In the genomic region with DNA sequence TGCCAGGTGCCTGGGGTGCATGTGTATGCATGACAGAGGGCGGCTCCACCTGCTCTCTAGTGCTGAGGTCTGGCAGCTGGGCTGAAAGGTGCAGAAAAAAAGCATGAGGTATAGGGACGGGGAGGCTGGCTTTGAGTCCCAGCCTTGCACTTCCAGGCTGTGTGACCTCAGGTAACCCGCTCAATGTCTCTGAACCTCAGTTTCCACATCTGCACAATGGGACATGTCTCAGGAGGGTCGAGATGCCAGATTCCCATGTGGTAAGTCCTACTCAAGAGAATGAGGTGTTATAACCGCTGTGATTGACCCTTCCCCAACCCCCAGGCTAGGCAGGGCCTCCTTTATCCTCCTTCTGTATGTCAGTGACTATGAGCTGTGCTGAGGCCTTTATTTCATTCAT, we compare ENCODE assay signal across 2 cellular contexts.
TF ChIP-seq lines count a peak whose summit lies in the region.

No MANE protein-coding gene starts in this region.

TF ChIP-seq in IMR-90, 13 proteins besides CTCF, POLR2A, EP300 and RAD21:
- TF ChIP-seq RCOR1 (IDR thresholded peaks at IDR 0.05; ENCODE audit: insufficient replicate concordance, low read length) (no peak), FOS (IDR thresholded peaks at IDR 0.05; ENCODE audit: low read depth, low read length) (no peak), CEBPB (IDR thresholded peaks at IDR 0.05; ENCODE audit: low read depth, low read length) (no peak), NFE2L2 (IDR thresholded peaks at IDR 0.05; ENCODE audit: low read depth, low read length) (no peak), MXI1 (IDR thresholded peaks at IDR 0.05; ENCODE audit: borderline replicate concordance, low read depth, low read length) (no peak), CHD1 (IDR thresholded peaks at IDR 0.05; ENCODE audit: low read depth, low read length) (no peak), MAFK (IDR thresholded peaks at IDR 0.05; ENCODE audit: low read depth, low read length) (no peak), BHLHE40 (IDR thresholded peaks at IDR 0.05; ENCODE audit: low read depth, low read length) (no peak), MAZ (IDR thresholded peaks at IDR 0.05; ENCODE audit: borderline replicate concordance, low read depth, low read length) (no peak), SMC3 (IDR thresholded peaks at IDR 0.05; ENCODE audit: low read depth, low read length) (no peak), RFX5 (IDR thresholded peaks at IDR 0.05; ENCODE audit: low read depth, low read length) (no peak)
- TF ChIP-seq, protein P1, sequence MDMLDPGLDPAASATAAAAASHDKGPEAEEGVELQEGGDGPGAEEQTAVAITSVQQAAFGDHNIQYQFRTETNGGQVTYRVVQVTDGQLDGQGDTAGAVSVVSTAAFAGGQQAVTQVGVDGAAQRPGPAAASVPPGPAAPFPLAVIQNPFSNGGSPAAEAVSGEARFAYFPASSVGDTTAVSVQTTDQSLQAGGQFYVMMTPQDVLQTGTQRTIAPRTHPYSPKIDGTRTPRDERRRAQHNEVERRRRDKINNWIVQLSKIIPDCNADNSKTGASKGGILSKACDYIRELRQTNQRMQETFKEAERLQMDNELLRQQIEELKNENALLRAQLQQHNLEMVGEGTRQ (IDR thresholded peaks at IDR 0.05; ENCODE audit: low read depth, low read length): no peak
- TF ChIP-seq, protein P2, sequence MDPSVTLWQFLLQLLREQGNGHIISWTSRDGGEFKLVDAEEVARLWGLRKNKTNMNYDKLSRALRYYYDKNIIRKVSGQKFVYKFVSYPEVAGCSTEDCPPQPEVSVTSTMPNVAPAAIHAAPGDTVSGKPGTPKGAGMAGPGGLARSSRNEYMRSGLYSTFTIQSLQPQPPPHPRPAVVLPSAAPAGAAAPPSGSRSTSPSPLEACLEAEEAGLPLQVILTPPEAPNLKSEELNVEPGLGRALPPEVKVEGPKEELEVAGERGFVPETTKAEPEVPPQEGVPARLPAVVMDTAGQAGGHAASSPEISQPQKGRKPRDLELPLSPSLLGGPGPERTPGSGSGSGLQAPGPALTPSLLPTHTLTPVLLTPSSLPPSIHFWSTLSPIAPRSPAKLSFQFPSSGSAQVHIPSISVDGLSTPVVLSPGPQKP (IDR thresholded peaks at IDR 0.05; ENCODE audit: borderline replicate concordance, low read depth, low read length): no peak

TF ChIP-seq in H1, 55 proteins besides CTCF, POLR2A, EP300 and RAD21:
- TF ChIP-seq NRF1 (IDR thresholded peaks at IDR 0.05; ENCODE audit: low read depth, low read length) (no peak), SRF (IDR thresholded peaks at IDR 0.05; ENCODE audit: low read depth, low read length) (no peak), ZNF274 (IDR thresholded peaks at IDR 0.05; ENCODE audit: borderline replicate concordance, extremely low read depth, low read length) (no peak), RNF2 (IDR thresholded peaks at IDR 0.05; ENCODE audit: borderline replicate concordance, low read depth, low read length, missing control alignments, poor library complexity, severe bottlenecking) (no peak), MAFK (IDR thresholded peaks at IDR 0.05; ENCODE audit: low read depth, low read length) (no peak), CBX5 (IDR thresholded peaks at IDR 0.05; ENCODE audit: low read depth, low read length) (no peak), HDAC6 (IDR thresholded peaks at IDR 0.05; ENCODE audit: low read depth, low read length) (no peak), CREB1 (IDR thresholded peaks at IDR 0.05) (no peak), SIN3A (conservative IDR thresholded peaks at IDR 0.05 in 1 of 2, IDR thresholded peaks at IDR 0.05 in 1 of 2; ENCODE audit: low read depth in 1 of 2, low read length in 2 of 2) (no peak), ASH2L (IDR thresholded peaks at IDR 0.05; ENCODE audit: low read length) (no peak), KDM5A (IDR thresholded peaks at IDR 0.05; ENCODE audit: low read length) (no peak), HDAC2 (IDR thresholded peaks at IDR 0.05; ENCODE audit: borderline replicate concordance in 1 of 2, low read depth in 2 of 2, low read length in 2 of 2) (no peak), SUZ12 (IDR thresholded peaks at IDR 0.05; ENCODE audit: low read length) (no peak), SP2 (IDR thresholded peaks at IDR 0.05; ENCODE audit: low read length) (no peak), FOSL1 (IDR thresholded peaks at IDR 0.05; ENCODE audit: insufficient read depth, low read depth, low read length) (no peak)
- TF ChIP-seq, protein P3, sequence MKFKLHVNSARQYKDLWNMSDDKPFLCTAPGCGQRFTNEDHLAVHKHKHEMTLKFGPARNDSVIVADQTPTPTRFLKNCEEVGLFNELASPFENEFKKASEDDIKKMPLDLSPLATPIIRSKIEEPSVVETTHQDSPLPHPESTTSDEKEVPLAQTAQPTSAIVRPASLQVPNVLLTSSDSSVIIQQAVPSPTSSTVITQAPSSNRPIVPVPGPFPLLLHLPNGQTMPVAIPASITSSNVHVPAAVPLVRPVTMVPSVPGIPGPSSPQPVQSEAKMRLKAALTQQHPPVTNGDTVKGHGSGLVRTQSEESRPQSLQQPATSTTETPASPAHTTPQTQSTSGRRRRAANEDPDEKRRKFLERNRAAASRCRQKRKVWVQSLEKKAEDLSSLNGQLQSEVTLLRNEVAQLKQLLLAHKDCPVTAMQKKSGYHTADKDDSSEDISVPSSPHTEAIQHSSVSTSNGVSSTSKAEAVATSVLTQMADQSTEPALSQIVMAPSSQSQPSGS (IDR thresholded peaks at IDR 0.05; ENCODE audit: low read length): no peak
